Comparison of ENCODE assay signal across 16 cellular contexts in the genomic region with DNA sequence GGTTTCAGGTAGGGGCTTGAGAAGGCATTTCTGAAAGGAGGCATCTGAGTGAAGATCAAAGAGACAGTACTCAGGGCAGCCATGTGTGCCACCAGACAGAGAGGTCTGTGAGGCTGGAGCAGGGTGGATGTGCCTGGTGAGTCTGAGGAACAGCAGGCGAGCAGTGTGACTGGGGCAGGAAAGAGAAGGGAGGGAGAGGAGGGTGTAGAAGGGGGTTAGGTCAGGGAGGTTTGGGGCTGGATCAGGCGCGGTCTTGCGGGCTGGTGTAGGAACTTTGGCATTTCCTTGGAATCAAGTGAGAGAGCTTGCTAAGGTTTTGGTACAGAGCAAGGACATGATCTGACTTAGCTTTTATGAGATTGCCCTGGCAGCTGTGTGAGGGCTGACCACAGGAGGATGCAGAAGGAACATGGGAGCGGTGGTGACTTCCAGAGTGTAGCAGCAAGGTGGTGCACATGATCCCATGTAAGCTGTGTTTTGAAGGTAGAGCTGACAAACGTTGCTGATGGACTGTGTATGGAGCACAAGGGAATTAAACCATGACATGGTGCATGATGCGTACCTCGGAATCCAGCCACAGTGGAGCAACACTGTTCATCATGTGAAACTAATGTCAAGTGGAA. TPM values are rescaled to one million over a fixed set of nuclear protein-coding genes. Genes with fewer than 3 reads are reported as not detected.
A peak's percentile ranks its signal among the peaks of the same experiment; 100 is the strongest.
DNase-seq lines count a peak whose midpoint lies in the region; ATAC-seq and TF ChIP-seq lines count a peak whose summit lies in the region.
"Had no signal": no experiment of that assay in that cellular context is flagged by ENCODE, and none has a peak within 500 bp of the region (broad histone marks: within the 10 kb centered on the region; RNA-seq: fewer than 3 reads in every experiment).

No MANE protein-coding gene starts in this region.

- no peak overlapping the region for H3K4ac ChIP-seq in mesendoderm (ENCODE audit: low read depth, low read length)

- H3K36me3 ChIP-seq in right atrium auricular region (no peaks in the 10 kb centered on the region), neutrophil (peaks cover 34% of the 10 kb centered on the region), mesendoderm (ENCODE audit: control insufficient read depth, insufficient read depth, low read length) (peaks cover 2% of the 10 kb centered on the region)
- H3K36me3 ChIP-seq: SJCRH30 had no signal

- no peaks in the 10 kb centered on the region for H3K27me3 ChIP-seq in right atrium auricular region
- no peaks in the 10 kb centered on the region for H3K27me3 ChIP-seq in neutrophil
- H3K27me3 ChIP-seq in mesendoderm (ENCODE audit: insufficient read depth, low read length, poor library complexity) = no peaks in the 10 kb centered on the region
- H3K27me3 ChIP-seq: SJCRH30 had no signal

- peaks cover 26% of the 10 kb centered on the region for H3K79me1 ChIP-seq in mesendoderm (ENCODE audit: low read length)

- no peaks in the 10 kb centered on the region for H3K4me1 ChIP-seq in right atrium auricular region
- peaks cover 41 to 54% of the 10 kb centered on the region in 2 experiments for H3K4me1 ChIP-seq in neutrophil (ENCODE audit: control insufficient read depth in 1 of 2, insufficient read depth in 1 of 2, low read depth in 1 of 2, low read length in 1 of 2)
- no peaks in the 10 kb centered on the region for H3K4me1 ChIP-seq in mesendoderm (ENCODE audit: control insufficient read depth, low read depth, low read length)

- H4K8ac ChIP-seq in mesendoderm (ENCODE audit: low read depth, low read length) = no peak overlapping the region

- peaks cover 25% of the 10 kb centered on the region for H3K79me2 ChIP-seq in mesendoderm (ENCODE audit: control insufficient read depth, insufficient read depth, low read length)

- H3K4me1 Mint-ChIP-seq in dendritic cell treated with granulocyte-macrophage colony-stimulating factor and Interleukin-4, amounts not matched to agents 40 ng/mL and 50 ng/mL, for 4 days (ENCODE audit: low read depth) = peaks cover 46% of the 10 kb centered on the region
- H3K4me1 Mint-ChIP-seq in activated CD4-positive, alpha-beta memory T cell treated with anti-CD3 and anti-CD28 coated beads, Interleukin-2, amount 10 ng/mL, durations not matched to agents 7 days and 5 days = no peaks in the 10 kb centered on the region

- no peak overlapping the region for H2AK5ac ChIP-seq in mesendoderm (ENCODE audit: low read length)

- no peak overlapping the region for H3K23ac ChIP-seq in mesendoderm (ENCODE audit: low read length)

- intact Hi-C loops in left ventricle myocardium superior (cut with micrococcal nuclease) = no loop called here
- intact Hi-C loops in dendritic cell treated with granulocyte-macrophage colony-stimulating factor and Interleukin-4, amounts not matched to agents 40 ng/mL and 50 ng/mL, for 4 days (cut with micrococcal nuclease) = no loop called here

- no peak overlapping the region for H3K4me3 Mint-ChIP-seq in dendritic cell treated with granulocyte-macrophage colony-stimulating factor and Interleukin-4, amounts not matched to agents 40 ng/mL and 50 ng/mL, for 4 days
- H3K4me3 Mint-ChIP-seq in activated CD4-positive, alpha-beta memory T cell treated with anti-CD3 and anti-CD28 coated beads, Interleukin-2, amount 10 ng/mL, durations not matched to agents 7 days and 5 days = no peak overlapping the region
- H3K4me3 Mint-ChIP-seq: GM23338 had no signal

- no peak overlapping the region for H2BK15ac ChIP-seq in mesendoderm (replicated peaks; ENCODE audit: low read depth)

- no peaks in the 10 kb centered on the region for H3K27me3 Mint-ChIP-seq in dendritic cell treated with granulocyte-macrophage colony-stimulating factor and Interleukin-4, amounts not matched to agents 40 ng/mL and 50 ng/mL, for 4 days
- H3K27me3 Mint-ChIP-seq in activated CD4-positive, alpha-beta memory T cell treated with anti-CD3 and anti-CD28 coated beads, Interleukin-2, amount 10 ng/mL, durations not matched to agents 7 days and 5 days = peaks cover 46% of the 10 kb centered on the region

- H3K36me3 Mint-ChIP-seq in dendritic cell treated with granulocyte-macrophage colony-stimulating factor and Interleukin-4, amounts not matched to agents 40 ng/mL and 50 ng/mL, for 4 days (ENCODE audit: low read depth) = peaks cover 81% of the 10 kb centered on the region
- H3K36me3 Mint-ChIP-seq in activated CD4-positive, alpha-beta memory T cell treated with anti-CD3 and anti-CD28 coated beads, Interleukin-2, amount 10 ng/mL, durations not matched to agents 7 days and 5 days (ENCODE audit: low read depth) = no peaks in the 10 kb centered on the region

- H4K5ac ChIP-seq in mesendoderm (ENCODE audit: low read length) = no peak overlapping the region

- no peak overlapping the region for H3K9ac ChIP-seq in mesendoderm (ENCODE audit: low read length)
- H3K9ac ChIP-seq: KMS-11 had no signal

- peak overlapping the region; percentile 7 for H3K27ac Mint-ChIP-seq in dendritic cell treated with granulocyte-macrophage colony-stimulating factor and Interleukin-4, amounts not matched to agents 40 ng/mL and 50 ng/mL, for 4 days
- no peak overlapping the region for H3K27ac Mint-ChIP-seq in activated CD4-positive, alpha-beta memory T cell treated with anti-CD3 and anti-CD28 coated beads, Interleukin-2, amount 10 ng/mL, durations not matched to agents 7 days and 5 days
- H3K27ac Mint-ChIP-seq: GM23338 had no signal

- H3K9me3 ChIP-seq in right atrium auricular region (no peaks in the 10 kb centered on the region), neutrophil (no peaks in the 10 kb centered on the region)
- H3K9me3 ChIP-seq: A549, SJCRH30 had no signal

- ATAC-seq in left ventricle myocardium superior = no peak
- ATAC-seq: A549 had no signal

- H3K56ac ChIP-seq in mesendoderm (ENCODE audit: low read length) = no peak overlapping the region

- H3K18ac ChIP-seq in mesendoderm (ENCODE audit: low read length) = no peak overlapping the region

- no peaks in the 10 kb centered on the region for H3K9me3 Mint-ChIP-seq in dendritic cell treated with granulocyte-macrophage colony-stimulating factor and Interleukin-4, amounts not matched to agents 40 ng/mL and 50 ng/mL, for 4 days
- no peaks in the 10 kb centered on the region for H3K9me3 Mint-ChIP-seq in activated CD4-positive, alpha-beta memory T cell treated with anti-CD3 and anti-CD28 coated beads, Interleukin-2, amount 10 ng/mL, durations not matched to agents 7 days and 5 days

- no CpG with 5 or more reads among the region's 8 CpGs for WGBS in mesendoderm (ENCODE audit: extremely low coverage, insufficient coverage, low lambda C conversion rate)

- POLR2A ChIA-PET in activated CD4-positive, alpha-beta memory T cell treated with anti-CD3 and anti-CD28 coated beads, Interleukin-2, amount 10 ng/mL, durations not matched to agents 7 days and 5 days (lab: Charles Lee) = no interaction called here

- H3K4me3 ChIP-seq in right atrium auricular region = no peak overlapping the region
- H3K4me3 ChIP-seq in neutrophil (ENCODE audit: low read depth in 1 of 2, low read length in 1 of 2) = no peak overlapping the region
- H3K4me3 ChIP-seq in mesendoderm (ENCODE audit: low read length) = no peak overlapping the region
- H3K4me3 ChIP-seq: A549, GM23338, SJCRH30 had no signal

- no peak for TF ChIP-seq CTCF in right atrium auricular region (IDR thresholded peaks at IDR 0.05)
- TF ChIP-seq CTCF in neutrophil (IDR thresholded peaks at IDR 0.05) = no peak

- no peak overlapping the region for H3K27ac ChIP-seq in right atrium auricular region
- H3K27ac ChIP-seq in neutrophil = peak overlapping the region; percentile 74
- no peak overlapping the region for H3K27ac ChIP-seq in mesendoderm (ENCODE audit: low read depth, low read length)
- H3K27ac ChIP-seq: C4-2B, KMS-11, SJCRH30 had no signal

- H2BK5ac ChIP-seq in mesendoderm (ENCODE audit: low read length) = no peak overlapping the region

- H3K4me2 ChIP-seq in mesendoderm (ENCODE audit: low read length) = no peak overlapping the region
- H3K4me2 ChIP-seq: A549, GM23338, KMS-11 had no signal

- CTCF ChIA-PET in activated CD4-positive, alpha-beta memory T cell treated with anti-CD3 and anti-CD28 coated beads, Interleukin-2, amount 10 ng/mL, durations not matched to agents 7 days and 5 days (lab: Charles Lee) = no interaction called here

- no peak overlapping the region for H2BK120ac ChIP-seq in mesendoderm (ENCODE audit: low read depth, low read length)

- DNase-seq in right atrium auricular region (ENCODE audit: low spot score) (peak; percentile 48), left ventricle myocardium superior (no peak), mesendoderm (no peak), NCI-H524 (lab: John Stamatoyannopoulos, UW) (no peak)
- DNase-seq in activated CD4-positive, alpha-beta memory T cell treated with anti-CD3 and anti-CD28 coated beads, Interleukin-2, amount 10 ng/mL, durations not matched to agents 7 days and 5 days = no peak
- DNase-seq: NCI-H1105 treated with DMSO at 0.1 percent for 48 hours, NCI-H187 treated with DMSO at 0.1 percent for 48 hours, NCI-H510A, SJCRH30 had no signal

RNA-seq across cellular contexts. Expression of a gene that starts 13.9 kb away (rescaled TPM):
- total RNA-seq in right atrium auricular region (10 to 100 TPM in 1 of 2 donors, 1 to 10 TPM in 1; 9.9 to 29.2 TPM), left ventricle myocardium superior (7.6 TPM)
- 61.9 TPM for polyA plus RNA-seq in mesendoderm (2013, experiment 1 of 2)
- polyA plus RNA-seq in mesendoderm (2013, experiment 2 of 2) = 62.7 TPM
- total RNA-seq in activated CD4-positive, alpha-beta memory T cell treated with anti-CD3 and anti-CD28 coated beads, Interleukin-2, amount 10 ng/mL, durations not matched to agents 7 days and 5 days = 1 to 10 TPM; 3.5 to 4.9 TPM
- total RNA-seq: OCI-LY7 had no signal
